ENCODE assay signal across 11 cellular contexts in genomic region chr18:47912794-47913594, GRCh38. TPM values are rescaled to one million over a fixed set of nuclear protein-coding genes. Genes with fewer than 3 reads are reported as not detected.
DNase-seq lines count a peak whose midpoint lies in the region; ATAC-seq and TF ChIP-seq lines count a peak whose summit lies in the region.
"Had no signal": no experiment of that assay in that cellular context is flagged by ENCODE, and none has a peak within 500 bp of the region (broad histone marks: within the 10 kb centered on the region; RNA-seq: fewer than 3 reads in every experiment).

No MANE protein-coding gene starts in this region.

- peak; percentile 23 for DNase-seq in activated naive CD4-positive, alpha-beta T cell treated with Interleukin-2 at 50 U/mL for 16 hours
- no peak for DNase-seq in activated naive CD4-positive, alpha-beta T cell treated with anti-CD3 and anti-CD28 coated beads, Interleukin-2, amount 50 U/mL, for 16 hours
- DNase-seq in immature natural killer cell = no peak
- no peak for DNase-seq in AG08395 (ENCODE audit: low spot score)
- no peak for DNase-seq in GM13976 (ENCODE audit: low spot score)
- DNase-seq: GF-D8, NCI-H187 treated with DMSO at 0.1 percent for 48 hours had no signal

- peaks cover 15% of the 10 kb centered on the region for H3K36me3 Mint-ChIP-seq in activated naive CD8-positive, alpha-beta T cell
- H3K36me3 Mint-ChIP-seq in immature natural killer cell = no peaks in the 10 kb centered on the region

- H3K4me1 Mint-ChIP-seq in activated naive CD8-positive, alpha-beta T cell (ENCODE audit: low read depth) = peaks cover 95% of the 10 kb centered on the region
- peaks cover 72 to 94% of the 10 kb centered on the region in 2 donors for H3K4me1 Mint-ChIP-seq in immature natural killer cell

- peak overlapping the region; percentile 53 for H3K27ac ChIP-seq in temporal lobe (ENCODE audit: low read depth, low read length)

- in situ Hi-C loops in GM13976 (cut with MboI; ENCODE audit: low sequenced_read_pairs, unreplicated experiment) = no loop called here

- H3K27me3 Mint-ChIP-seq in activated naive CD8-positive, alpha-beta T cell = no peaks in the 10 kb centered on the region
- no peaks in the 10 kb centered on the region for H3K27me3 Mint-ChIP-seq in immature natural killer cell (ENCODE audit: low read depth in 3 of 3)
- H3K27me3 Mint-ChIP-seq: memory B cell had no signal

- no peak for TF ChIP-seq CTCF in GM13976 (IDR thresholded peaks at IDR 0.05; ENCODE audit: borderline replicate concordance, control extremely low read depth, extremely low read depth, insufficient read depth, missing control alignments)

- peak overlapping the region; percentile 61 for H3K4me3 Mint-ChIP-seq in activated naive CD8-positive, alpha-beta T cell
- peak overlapping the region; percentile 6 to 60 (median 46) for H3K4me3 Mint-ChIP-seq in immature natural killer cell
- H3K4me3 Mint-ChIP-seq: memory B cell had no signal

- peak overlapping the region; percentile 85 for H3K27ac Mint-ChIP-seq in activated naive CD8-positive, alpha-beta T cell
- peak overlapping the region; percentile 65 to 89 (median 77) for H3K27ac Mint-ChIP-seq in immature natural killer cell
- H3K27ac Mint-ChIP-seq: memory B cell had no signal

- H3K9me3 Mint-ChIP-seq in activated naive CD8-positive, alpha-beta T cell (ENCODE audit: low read depth) = no peaks in the 10 kb centered on the region
- H3K9me3 Mint-ChIP-seq in immature natural killer cell = no peaks in the 10 kb centered on the region
- H3K9me3 Mint-ChIP-seq: memory B cell had no signal

- ATAC-seq in GM21717 (IDR thresholded peaks at IDR 0.05; ENCODE audit: unreplicated experiment) = no peak

RNA-seq across cellular contexts. Expression of gene SMAD2, which starts 17.5 kb away (rescaled TPM):
- 100 to 1,000 TPM in 2 of 3 donors, 10 to 100 TPM in 1; 81.4 to 123 (median 112) TPM for polyA plus RNA-seq in immature natural killer cell
- 42.5 TPM for total RNA-seq in temporal lobe
